In genomic region chr7:129501760-129502707, GRCh38 we compare ENCODE assay signal across 8 cellular contexts. TPM values are rescaled to one million over a fixed set of nuclear protein-coding genes. Genes with fewer than 3 reads are reported as not detected.
A peak's percentile ranks its signal among the peaks of the same experiment; 100 is the strongest.
DNase-seq lines count a peak whose midpoint lies in the region; ATAC-seq and TF ChIP-seq lines count a peak whose summit lies in the region.

Gene SMKR1 (plus strand): TSS chr7:129502531. CDS start chr7:129502825, 294 bp downstream.

- no peaks in the 10 kb centered on the region for H3K27me3 ChIP-seq in KMS-11 (ENCODE audit: insufficient read depth, low read depth)
- no peaks in the 10 kb centered on the region for H3K27me3 ChIP-seq in RWPE2 (ENCODE audit: insufficient read depth, poor library complexity, severe bottlenecking)
- peaks cover 10% of the 10 kb centered on the region for H3K27me3 ChIP-seq in trophoblast cell (ENCODE audit: insufficient read depth, low read length)

- H3K79me2 ChIP-seq in KMS-11 (ENCODE audit: insufficient read depth, low read depth) (no peaks in the 10 kb centered on the region), trophoblast cell (ENCODE audit: control insufficient read depth, insufficient read depth, low read length, poor library complexity) (no peaks in the 10 kb centered on the region)

- H4K91ac ChIP-seq in trophoblast cell (ENCODE audit: low read depth, low read length): no peak within 1 kb of the TSS

- H3K79me1 ChIP-seq in trophoblast cell (ENCODE audit: low read length): peaks cover 3% of the 10 kb centered on the region

- no peaks in the 10 kb centered on the region for H3K36me3 ChIP-seq in KMS-11 (ENCODE audit: insufficient read depth)
- H3K36me3 ChIP-seq in RWPE2 (ENCODE audit: low read depth): no peaks in the 10 kb centered on the region
- no peaks in the 10 kb centered on the region for H3K36me3 ChIP-seq in trophoblast cell (ENCODE audit: control insufficient read depth in 1 of 2, insufficient read depth in 2 of 2, low read length in 2 of 2)

- H3K9ac ChIP-seq in KMS-11 (peak within 1 kb of the TSS; percentile 67; the same call in 1 of the 2 replicates), trophoblast cell (ENCODE audit: low read length) (no peak within 1 kb of the TSS)

- H3K4me3 ChIP-seq in KMS-11 (IDR thresholded peaks at IDR 0.05; ENCODE audit: insufficient read depth, low read depth, low read length): no peak within 1 kb of the TSS
- H3K4me3 ChIP-seq in RWPE2 (ENCODE audit: severe bottlenecking): peak within 1 kb of the TSS; percentile 40
- peak within 1 kb of the TSS; percentile 81 for H3K4me3 ChIP-seq in trophoblast cell (ENCODE audit: low read depth, low read length)

- H3K4me1 ChIP-seq in KMS-11 (ENCODE audit: low read depth, poor library complexity, severe bottlenecking) (peaks cover 7% of the 10 kb centered on the region), RWPE2 (ENCODE audit: insufficient read depth, poor library complexity, severe bottlenecking) (no peaks in the 10 kb centered on the region), trophoblast cell (ENCODE audit: control insufficient read depth in 1 of 2, insufficient read depth in 2 of 2, low read length in 2 of 2) (peaks cover 11 to 14% of the 10 kb centered on the region in 2 experiments)

- H3K23ac ChIP-seq in trophoblast cell (ENCODE audit: low read length): no peak within 1 kb of the TSS

- H3K4me2 ChIP-seq in KMS-11 (peak within 1 kb of the TSS; percentile 80), trophoblast cell (ENCODE audit: low read length) (peak within 1 kb of the TSS; percentile 100)

- ATAC-seq in GM21717 (IDR thresholded peaks at IDR 0.05; ENCODE audit: unreplicated experiment) (peak; percentile 79), RWPE2 (ENCODE audit: low read depth) (peak; percentile 90), Right ventricle myocardium superior (ENCODE audit: poor library complexity) (peak; percentile 93)

- no CpG with 5 or more reads among the region's 89 CpGs for WGBS in trophoblast cell (ENCODE audit: extremely low coverage, insufficient coverage, insufficient read length)

- no peaks in the 10 kb centered on the region for H3K9me3 Mint-ChIP-seq in type B pancreatic cell

- H3K27ac Mint-ChIP-seq in type B pancreatic cell: peak within 1 kb of the TSS; percentile 55

- H2AFZ ChIP-seq in KMS-11 (ENCODE audit: low read depth) (peak within 1 kb of the TSS; percentile 99), trophoblast cell (ENCODE audit: insufficient read depth, low read length, poor library complexity) (peak within 1 kb of the TSS; percentile 9)

- intact Hi-C loops in Right ventricle myocardium superior (cut with DNase I): no loop called here

- no peak within 1 kb of the TSS for H4K12ac ChIP-seq in trophoblast cell (ENCODE audit: low read depth, low read length)

- no peak within 1 kb of the TSS for H3K18ac ChIP-seq in trophoblast cell (ENCODE audit: low read length)

- H3K9me3 ChIP-seq in RWPE2 (ENCODE audit: severe bottlenecking) (no peaks in the 10 kb centered on the region), trophoblast cell (ENCODE audit: insufficient read depth, low read depth, low read length) (peaks cover 2% of the 10 kb centered on the region)

- H3K27ac ChIP-seq in KMS-11 (no peak within 1 kb of the TSS; the same call in 1 of the 2 replicates), RWPE2 (ENCODE audit: poor library complexity, severe bottlenecking) (no peak within 1 kb of the TSS), trophoblast cell (ENCODE audit: low read depth, low read length) (no peak within 1 kb of the TSS)

- H2BK120ac ChIP-seq in trophoblast cell (ENCODE audit: insufficient read depth, low read length, poor library complexity): no peak within 1 kb of the TSS

- H3K27me3 Mint-ChIP-seq in type B pancreatic cell: peaks cover 42% of the 10 kb centered on the region

- DNase-seq in EH (ENCODE audit: low read depth) (peak; percentile 74), RWPE2 (ENCODE audit: low spot score) (peak; percentile 75), Right ventricle myocardium superior (peak; percentile 87), trophoblast cell (peak; percentile 33 to 71), type B pancreatic cell (ENCODE audit: extremely low spot score, unreplicated experiment) (peak; percentile 81)
- peak; percentile 69 to 92 (median 80) for DNase-seq in activated naive CD4-positive, alpha-beta T cell (lab: John Stamatoyannopoulos, UW)

- H2BK5ac ChIP-seq in trophoblast cell (ENCODE audit: low read depth, low read length, poor library complexity): no peak within 1 kb of the TSS

- no peaks in the 10 kb centered on the region for H3K36me3 Mint-ChIP-seq in type B pancreatic cell

- no peak within 1 kb of the TSS for H3K4ac ChIP-seq in trophoblast cell (ENCODE audit: low read depth, low read length)

- no peaks in the 10 kb centered on the region for H4K20me1 ChIP-seq in KMS-11 (ENCODE audit: insufficient read depth)

- no peak within 1 kb of the TSS for H2BK12ac ChIP-seq in trophoblast cell (ENCODE audit: low read length)

- no peak within 1 kb of the TSS for H4K8ac ChIP-seq in trophoblast cell (ENCODE audit: low read depth, low read length)

- peaks cover 10% of the 10 kb centered on the region for H3K4me1 Mint-ChIP-seq in type B pancreatic cell (ENCODE audit: unreplicated experiment)

- peak within 1 kb of the TSS; percentile 87 for H3K4me3 Mint-ChIP-seq in type B pancreatic cell

- TF ChIP-seq CTCF in KMS-11 (conservative IDR thresholded peaks at IDR 0.05; ENCODE audit: low read depth, low read length) (no peak), RWPE2 (IDR thresholded peaks at IDR 0.05; ENCODE audit: poor library complexity, severe bottlenecking) (no peak), type B pancreatic cell (conservative IDR thresholded peaks at IDR 0.05) (no peak)

- H2AK5ac ChIP-seq in trophoblast cell (ENCODE audit: low read length): no peak within 1 kb of the TSS

- H3K14ac ChIP-seq in trophoblast cell (ENCODE audit: low read length): no peak within 1 kb of the TSS

RNA-seq across cellular contexts. Expression of gene SMKR1, which starts in this region (rescaled TPM):
- total RNA-seq in Right ventricle myocardium superior (not detected), type B pancreatic cell (ENCODE audit: low replicate concordance) (1.5 TPM in 1 of 2 replicates, not detected in the other)
- 0.25 and 0.42 TPM in 2 replicates for polyA plus RNA-seq in trophoblast cell (2013)

Comparison
In these comparisons a context has a peak if more than half of its experiments do, and no peak if none do; other contexts are left out.
1. Peak in DNase-seq and ATAC-seq in Right ventricle myocardium superior; RNA of the gene not detected or under 1 TPM.